Comparison of ENCODE assay signal across 8 cellular contexts in the genomic region with DNA sequence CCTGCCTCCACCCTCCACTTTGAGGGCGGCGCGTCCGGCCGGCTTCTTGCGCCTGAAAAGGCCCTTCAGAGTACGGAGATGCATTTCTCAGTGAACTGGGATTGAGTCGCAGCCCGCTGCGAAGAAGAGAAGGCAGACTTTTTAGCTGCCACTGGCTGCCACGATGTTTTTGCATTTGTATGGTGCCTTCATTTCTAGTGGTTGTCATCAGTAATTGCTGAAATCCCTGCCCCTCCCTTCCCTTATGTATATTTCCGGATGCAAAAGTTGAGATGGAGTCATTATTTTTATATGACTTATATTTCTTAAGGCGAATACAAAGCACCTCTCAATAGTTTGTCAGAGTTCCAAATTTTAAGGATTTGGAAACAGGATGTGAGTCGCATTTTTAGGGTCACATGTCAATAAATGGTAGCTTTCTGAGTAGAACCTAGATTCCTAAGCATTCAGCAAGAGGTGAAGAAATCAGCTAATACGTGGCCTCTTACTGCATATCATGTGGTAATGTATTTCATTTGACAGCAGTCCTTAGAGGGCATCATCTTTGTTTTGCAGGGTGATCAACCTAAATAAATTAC. TPM values are rescaled to one million over a fixed set of nuclear protein-coding genes. Genes with fewer than 3 reads are reported as not detected.
DNase-seq lines count a peak whose midpoint lies in the region; ATAC-seq, FAIRE-seq and TF ChIP-seq lines count a peak whose summit lies in the region.

No MANE protein-coding gene starts in this region.

- TF ChIP-seq CTCF in endothelial cell (IDR thresholded peaks at IDR 0.05; ENCODE audit: unreplicated experiment) (no peak), osteoblast (IDR thresholded peaks at IDR 0.05; ENCODE audit: extremely low read depth, low read depth, low read length) (no peak)

- CTCF ChIA-PET in activated CD4-positive, alpha-beta T cell treated with anti-CD3 and anti-CD28 coated beads for 36 hours (lab: Charles Lee): interaction anchor here (1.8 kb wide), 1 partner anchor 38 kb away, joined by 6 read pairs; no protein-coding TSS in a partner anchor

- H3K4me1 ChIP-seq in osteoblast (ENCODE audit: insufficient read depth, low read length): peaks cover 7% of the 10 kb centered on the region

- H3K27me3 Mint-ChIP-seq in activated CD4-positive, alpha-beta T cell treated with anti-CD3 and anti-CD28 coated beads for 36 hours: no peaks in the 10 kb centered on the region
- peaks cover 2% of the 10 kb centered on the region for H3K27me3 Mint-ChIP-seq in endothelial cell (ENCODE audit: unreplicated experiment)

- no peak for TF ChIP-seq POLR2A in GM12891 (IDR thresholded peaks at IDR 0.05; ENCODE audit: low read depth, low read length)

- no peaks in the 10 kb centered on the region for H3K9me3 Mint-ChIP-seq in activated CD4-positive, alpha-beta T cell treated with anti-CD3 and anti-CD28 coated beads for 36 hours (ENCODE audit: low read depth)
- H3K9me3 Mint-ChIP-seq in endothelial cell (ENCODE audit: unreplicated experiment): no peaks in the 10 kb centered on the region

- no peaks in the 10 kb centered on the region for H3K36me3 ChIP-seq in osteoblast (ENCODE audit: insufficient read depth, low read length)

- no peaks in the 10 kb centered on the region for H3K9me3 ChIP-seq in osteoblast (ENCODE audit: low read depth, low read length)

- peak overlapping the region; percentile 77 for H3K4me3 Mint-ChIP-seq in activated CD4-positive, alpha-beta T cell treated with anti-CD3 and anti-CD28 coated beads for 36 hours
- peak overlapping the region; percentile 85 for H3K4me3 Mint-ChIP-seq in endothelial cell (ENCODE audit: unreplicated experiment)

- peak overlapping the region; percentile 82 for H3K4me3 ChIP-seq in osteoblast (ENCODE audit: insufficient read depth, low read length)

- H3K4me1 Mint-ChIP-seq in activated CD4-positive, alpha-beta T cell treated with anti-CD3 and anti-CD28 coated beads for 36 hours: peaks cover 32% of the 10 kb centered on the region
- peaks cover 4% of the 10 kb centered on the region for H3K4me1 Mint-ChIP-seq in endothelial cell (ENCODE audit: unreplicated experiment)

- H2AFZ ChIP-seq in osteoblast (ENCODE audit: low read length): peak overlapping the region; percentile 54

- H3K36me3 Mint-ChIP-seq in activated CD4-positive, alpha-beta T cell treated with anti-CD3 and anti-CD28 coated beads for 36 hours (ENCODE audit: low read depth): no peaks in the 10 kb centered on the region
- no peaks in the 10 kb centered on the region for H3K36me3 Mint-ChIP-seq in endothelial cell (ENCODE audit: low read depth, unreplicated experiment)

- ATAC-seq in activated CD4-positive, alpha-beta T cell treated with anti-CD3 and anti-CD28 coated beads for 36 hours: no peak
- ATAC-seq in GM19023 (IDR thresholded peaks at IDR 0.05; ENCODE audit: unreplicated experiment) (no peak), GM18520 (IDR thresholded peaks at IDR 0.05; ENCODE audit: unreplicated experiment) (no peak)

- FAIRE-seq in GM12891 (lab: Jason Lieb, UNC): no peak

- DNase-seq in activated CD4-positive, alpha-beta T cell treated with anti-CD3 and anti-CD28 coated beads for 36 hours: peak; percentile 30
- no peak for DNase-seq in activated CD4-positive, alpha-beta T cell treated with anti-CD3 and anti-CD28 coated beads for 1 hour
- DNase-seq in SK-MEL-5 (ENCODE audit: low read depth, low spot score) (peak; percentile 0), endothelial cell (ENCODE audit: low spot score) (no peak), osteoblast (ENCODE audit: insufficient read length, low spot score, missing footprints) (no peak), GM12891 (ENCODE audit: insufficient read length, low spot score) (no peak)

- H3K27me3 ChIP-seq in osteoblast (ENCODE audit: insufficient read depth, low read length): peaks cover 22% of the 10 kb centered on the region

- intact Hi-C loops in activated CD4-positive, alpha-beta T cell treated with anti-CD3 and anti-CD28 coated beads for 36 hours (cut with DNase I, micrococcal nuclease): loop anchor here (1.0 to 10.0 kb wide), 6 partner anchors 8 to 1777 kb away; a partner anchor contains a TSS

- peak overlapping the region; percentile 63 for H3K27ac ChIP-seq in osteoblast (ENCODE audit: low read depth, low read length)

- in situ Hi-C loops in SK-MEL-5 (cut with HindIII; ENCODE audit: low pct_unique_long_range_greater_than_20kb, low sequenced_read_pairs): no loop called here

- H3K4me2 ChIP-seq in osteoblast (ENCODE audit: insufficient read depth, low read length): peak overlapping the region; percentile 84

- H3K79me2 ChIP-seq in osteoblast (ENCODE audit: insufficient read depth, low read length): peaks cover 52% of the 10 kb centered on the region

- H4K20me1 ChIP-seq in osteoblast (ENCODE audit: insufficient read depth, low read length): peaks cover 19% of the 10 kb centered on the region

- POLR2A ChIA-PET in activated CD4-positive, alpha-beta T cell treated with anti-CD3 and anti-CD28 coated beads for 36 hours (lab: Charles Lee): interaction anchor here (0.6 to 2.0 kb wide), 2 partner anchors 8 to 471 kb away, joined by 3 to 11 read pairs; no protein-coding TSS in a partner anchor

- peak overlapping the region; percentile 65 for H3K27ac Mint-ChIP-seq in activated CD4-positive, alpha-beta T cell treated with anti-CD3 and anti-CD28 coated beads for 36 hours
- peak overlapping the region; percentile 48 for H3K27ac Mint-ChIP-seq in endothelial cell (ENCODE audit: unreplicated experiment)

TF ChIP-seq in GM12891, 5 proteins besides CTCF, POLR2A, EP300 and RAD21:
- TF ChIP-seq POU2F2 (IDR thresholded peaks at IDR 0.05; ENCODE audit: low read depth, low read length) (no peak), POLR2AphosphoS5 (IDR thresholded peaks at IDR 0.05; ENCODE audit: low read depth, low read length) (no peak), SPI1 (IDR thresholded peaks at IDR 0.05; ENCODE audit: low read depth, low read length) (no peak), PAX5 (IDR thresholded peaks at IDR 0.05; ENCODE audit: insufficient read depth, low read length, severe bottlenecking) (no peak), TAF1 (IDR thresholded peaks at IDR 0.05; ENCODE audit: low read depth, low read length) (no peak)
TF ChIP-seq in GM12891: peak in this region for 0.

RNA-seq across cellular contexts. Expression of a gene that starts 0.7 kb away (rescaled TPM):
- total RNA-seq in activated CD4-positive, alpha-beta T cell treated with anti-CD3 and anti-CD28 coated beads for 36 hours: 10 to 100 TPM; 39.9 to 52.2 TPM
- total RNA-seq in SK-MEL-5 (2014; rRNA removed; shearing (Covaris generic)): 115 and 117 TPM in 2 replicates
- polyA plus RNA-seq in SK-MEL-5 (2015; cell fraction: cytosol; rRNA removed): 176 and 211 TPM in 2 replicates
- 46.6 and 92.9 TPM in 2 replicates for polyA plus RNA-seq in SK-MEL-5 (2015; cell fraction: nucleus; rRNA removed)
- 85.6 TPM for total RNA-seq in endothelial cell (ENCODE audit: unreplicated experiment)
- total RNA-seq in osteoblast: 132 and 161 TPM in 2 replicates
- 51.5 TPM for polyA plus RNA-seq in GM12891 (2012; ENCODE audit: low read depth, missing spikeins)

RNA-seq across cellular contexts. Expression of a gene that starts 41.8 kb away (rescaled TPM):
- not detected for total RNA-seq in activated CD4-positive, alpha-beta T cell treated with anti-CD3 and anti-CD28 coated beads for 36 hours
- total RNA-seq in SK-MEL-5 (2014; rRNA removed; shearing (Covaris generic)): not detected in 2 replicates
- polyA plus RNA-seq in SK-MEL-5 (2015; cell fraction: cytosol; rRNA removed): not detected in 2 replicates
- polyA plus RNA-seq in SK-MEL-5 (2015; cell fraction: nucleus; rRNA removed): not detected in 2 replicates
- total RNA-seq in endothelial cell (ENCODE audit: unreplicated experiment) (not detected), osteoblast (not detected in 2 replicates)
- polyA plus RNA-seq in GM12891 (2012; ENCODE audit: low read depth, missing spikeins): not detected

Comparison
In these comparisons a context has a peak if more than half of its experiments do, and no peak if none do; other contexts are left out.
1. DNase-seq: peak in activated CD4-positive, alpha-beta T cell treated with anti-CD3 and anti-CD28 coated beads for 36 hours (single experiment) and SK-MEL-5 (single experiment); none in activated CD4-positive, alpha-beta T cell treated with anti-CD3 and anti-CD28 coated beads for 1 hour (single experiment), endothelial cell (single experiment), osteoblast (single experiment) and GM12891 (single experiment).